ENCODE assay signal across 2 cellular contexts in the genomic region with DNA sequence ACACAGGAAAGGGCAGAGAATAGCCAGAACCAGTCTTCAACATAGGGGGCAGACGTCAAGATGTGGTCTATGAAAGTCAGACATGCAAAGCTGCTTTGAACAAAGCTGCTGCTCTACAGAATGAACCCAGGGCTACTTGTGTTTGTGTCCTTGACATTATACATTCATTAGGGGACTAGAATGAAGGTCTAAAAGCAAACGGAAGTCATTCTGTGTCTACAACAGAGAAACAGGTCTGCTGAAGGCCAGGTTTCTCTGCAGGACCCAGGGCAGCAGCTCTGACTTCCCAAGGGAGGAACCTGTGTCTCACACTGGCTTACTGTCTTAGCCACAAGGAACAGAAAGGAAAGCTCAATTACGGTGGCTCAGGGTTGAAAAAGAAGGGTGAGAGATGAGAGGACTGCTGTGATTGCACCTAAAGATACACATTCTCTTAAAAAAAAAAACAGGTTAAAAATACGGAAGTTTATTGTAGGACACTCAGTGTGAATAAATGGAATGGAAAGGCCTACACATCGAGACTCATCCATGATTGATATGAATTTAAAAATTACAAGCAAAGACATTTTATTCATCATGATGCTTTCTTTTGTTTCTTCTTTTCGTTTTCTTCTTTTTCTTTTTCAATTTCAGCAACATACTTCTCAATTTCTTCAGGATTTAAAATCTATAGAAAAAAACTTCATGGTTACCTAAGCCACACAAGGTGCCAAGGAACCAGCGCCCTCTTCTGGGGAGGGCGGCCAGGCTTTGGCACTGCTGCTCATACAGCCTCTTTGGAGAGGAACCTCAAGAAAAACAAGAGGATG.
TF ChIP-seq lines count a peak whose summit lies in the region.

No MANE protein-coding gene starts in this region.

TF ChIP-seq in A549, 52 proteins besides CTCF, POLR2A, EP300 and RAD21:
- TF ChIP-seq FOSL2 (IDR thresholded peaks at IDR 0.05) (no peak), FOSL2 (CRISPR knock-in tag; IDR thresholded peaks at IDR 0.05) (no peak), SMC3 (IDR thresholded peaks at IDR 0.05) (peak; percentile 72; the same call in 2 of the 3 replicates)

TF ChIP-seq in HepG2, 621 proteins besides CTCF, POLR2A, EP300 and RAD21 (continues in another document):
- TF ChIP-seq, protein P1, sequence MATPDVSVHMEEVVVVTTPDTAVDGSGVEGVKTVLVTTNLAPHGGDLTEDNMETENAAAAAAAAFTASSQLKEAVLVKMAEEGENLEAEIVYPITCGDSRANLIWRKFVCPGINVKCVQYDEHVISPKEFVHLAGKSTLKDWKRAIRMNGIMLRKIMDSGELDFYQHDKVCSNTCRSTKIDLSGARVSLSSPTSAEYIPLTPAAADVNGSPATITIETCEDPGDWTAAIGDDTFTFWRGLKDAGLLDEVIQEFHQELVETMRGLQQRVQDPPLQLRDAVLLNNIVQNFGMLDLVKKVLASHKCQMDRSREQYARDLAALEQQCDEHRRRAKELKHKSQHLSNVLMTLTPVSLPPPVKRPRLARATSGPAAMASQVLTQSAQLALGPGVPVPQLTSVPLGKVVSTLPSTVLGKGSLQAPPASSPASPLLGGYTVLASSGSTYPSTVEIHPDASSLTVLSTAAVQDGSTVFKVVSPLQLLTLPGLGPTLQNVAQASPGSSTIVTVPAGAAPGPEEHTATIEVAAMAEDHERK (CRISPR knock-in tag; IDR thresholded peaks at IDR 0.05; ENCODE audit: low read depth), result peak; percentile 35; the same call in 1 of the 2 replicates
- TF ChIP-seq SAP130 (CRISPR knock-in tag; IDR thresholded peaks at IDR 0.05; ENCODE audit: low read depth) (peak; percentile 56), ZNF607 (CRISPR knock-in tag; IDR thresholded peaks at IDR 0.05; ENCODE audit: borderline replicate concordance) (no peak), ZSCAN9 (CRISPR knock-in tag; IDR thresholded peaks at IDR 0.05; ENCODE audit: borderline replicate concordance) (peak; percentile 37; the same call in 1 of the 2 replicates), KDM2A (CRISPR knock-in tag; IDR thresholded peaks at IDR 0.05; ENCODE audit: borderline replicate concordance, low read depth) (peak; percentile 54; the same call in 1 of the 2 replicates), KMT2A (CRISPR knock-in tag; IDR thresholded peaks at IDR 0.05) (peak; percentile 37; the same call in 1 of the 2 replicates), HOXA5 (CRISPR knock-in tag; IDR thresholded peaks at IDR 0.05) (0 out of 2 replicates have a peak, but pooled peaks have one; percentile 38), HNRNPL (IDR thresholded peaks at IDR 0.05; ENCODE audit: low read depth, low read length) (0 out of 2 replicates have a peak, but pooled peaks have one; percentile 10), RXRB (CRISPR knock-in tag; IDR thresholded peaks at IDR 0.05; ENCODE audit: borderline replicate concordance) (peak; percentile 49; the same call in 1 of the 2 replicates), ETV5 (CRISPR knock-in tag; IDR thresholded peaks at IDR 0.05; ENCODE audit: borderline replicate concordance) (0 out of 2 replicates have a peak, but pooled peaks have one; percentile 16), MIXL1 (CRISPR knock-in tag; IDR thresholded peaks at IDR 0.05) (0 out of 2 replicates have a peak, but pooled peaks have one; percentile 46), CEBPG (CRISPR knock-in tag; IDR thresholded peaks at IDR 0.05) (peak; percentile 45; the same call in 1 of the 2 replicates), ZNF12 (CRISPR knock-in tag; IDR thresholded peaks at IDR 0.05) (peak; percentile 73; the same call in 1 of the 2 replicates), KLF11 (CRISPR knock-in tag; IDR thresholded peaks at IDR 0.05) (0 out of 2 replicates have a peak, but pooled peaks have one; percentile 6), SAFB2 (CRISPR knock-in tag; IDR thresholded peaks at IDR 0.05; ENCODE audit: borderline replicate concordance, low read depth) (no peak), ZKSCAN5 (CRISPR knock-in tag; IDR thresholded peaks at IDR 0.05) (no peak), ZNF124 (CRISPR knock-in tag; IDR thresholded peaks at IDR 0.05) (peak; percentile 39; the same call in 1 of the 2 replicates), MBD4 (IDR thresholded peaks at IDR 0.05; ENCODE audit: borderline replicate concordance, low read length) (0 out of 2 replicates have a peak, but pooled peaks have one; percentile 70), YY1 (IDR thresholded peaks at IDR 0.05; ENCODE audit: insufficient read depth, insufficient replicate concordance, low read depth, low read length) (peak; percentile 19), ZNF232 (CRISPR knock-in tag; IDR thresholded peaks at IDR 0.05; ENCODE audit: borderline replicate concordance) (peak; percentile 45; the same call in 1 of the 2 replicates), ZNF75D (CRISPR knock-in tag; IDR thresholded peaks at IDR 0.05; ENCODE audit: borderline replicate concordance) (no peak), MXI1 (IDR thresholded peaks at IDR 0.05; ENCODE audit: borderline replicate concordance, low read depth, low read length) (peak; percentile 21; the same call in 1 of the 3 replicates), ZNF614 (CRISPR knock-in tag; IDR thresholded peaks at IDR 0.05; ENCODE audit: borderline replicate concordance) (peak; percentile 64; the same call in 1 of the 2 replicates), CBX5 (CRISPR knock-in tag; IDR thresholded peaks at IDR 0.05; ENCODE audit: borderline replicate concordance) (peak; percentile 49; the same call in 1 of the 2 replicates), NCOA5 (CRISPR knock-in tag; IDR thresholded peaks at IDR 0.05) (no peak)
- TF ChIP-seq, protein P2, sequence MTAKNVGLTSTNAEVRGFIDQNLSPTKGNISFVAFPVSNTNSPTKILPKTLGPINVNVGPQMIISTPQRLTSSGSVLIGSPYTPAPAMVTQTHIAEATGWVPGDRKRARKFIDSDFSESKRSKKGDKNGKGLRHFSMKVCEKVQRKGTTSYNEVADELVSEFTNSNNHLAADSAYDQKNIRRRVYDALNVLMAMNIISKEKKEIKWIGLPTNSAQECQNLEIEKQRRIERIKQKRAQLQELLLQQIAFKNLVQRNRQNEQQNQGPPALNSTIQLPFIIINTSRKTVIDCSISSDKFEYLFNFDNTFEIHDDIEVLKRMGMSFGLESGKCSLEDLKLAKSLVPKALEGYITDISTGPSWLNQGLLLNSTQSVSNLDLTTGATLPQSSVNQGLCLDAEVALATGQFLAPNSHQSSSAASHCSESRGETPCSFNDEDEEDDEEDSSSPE (CRISPR knock-in tag; IDR thresholded peaks at IDR 0.05), result no peak
- TF ChIP-seq, protein P3, sequence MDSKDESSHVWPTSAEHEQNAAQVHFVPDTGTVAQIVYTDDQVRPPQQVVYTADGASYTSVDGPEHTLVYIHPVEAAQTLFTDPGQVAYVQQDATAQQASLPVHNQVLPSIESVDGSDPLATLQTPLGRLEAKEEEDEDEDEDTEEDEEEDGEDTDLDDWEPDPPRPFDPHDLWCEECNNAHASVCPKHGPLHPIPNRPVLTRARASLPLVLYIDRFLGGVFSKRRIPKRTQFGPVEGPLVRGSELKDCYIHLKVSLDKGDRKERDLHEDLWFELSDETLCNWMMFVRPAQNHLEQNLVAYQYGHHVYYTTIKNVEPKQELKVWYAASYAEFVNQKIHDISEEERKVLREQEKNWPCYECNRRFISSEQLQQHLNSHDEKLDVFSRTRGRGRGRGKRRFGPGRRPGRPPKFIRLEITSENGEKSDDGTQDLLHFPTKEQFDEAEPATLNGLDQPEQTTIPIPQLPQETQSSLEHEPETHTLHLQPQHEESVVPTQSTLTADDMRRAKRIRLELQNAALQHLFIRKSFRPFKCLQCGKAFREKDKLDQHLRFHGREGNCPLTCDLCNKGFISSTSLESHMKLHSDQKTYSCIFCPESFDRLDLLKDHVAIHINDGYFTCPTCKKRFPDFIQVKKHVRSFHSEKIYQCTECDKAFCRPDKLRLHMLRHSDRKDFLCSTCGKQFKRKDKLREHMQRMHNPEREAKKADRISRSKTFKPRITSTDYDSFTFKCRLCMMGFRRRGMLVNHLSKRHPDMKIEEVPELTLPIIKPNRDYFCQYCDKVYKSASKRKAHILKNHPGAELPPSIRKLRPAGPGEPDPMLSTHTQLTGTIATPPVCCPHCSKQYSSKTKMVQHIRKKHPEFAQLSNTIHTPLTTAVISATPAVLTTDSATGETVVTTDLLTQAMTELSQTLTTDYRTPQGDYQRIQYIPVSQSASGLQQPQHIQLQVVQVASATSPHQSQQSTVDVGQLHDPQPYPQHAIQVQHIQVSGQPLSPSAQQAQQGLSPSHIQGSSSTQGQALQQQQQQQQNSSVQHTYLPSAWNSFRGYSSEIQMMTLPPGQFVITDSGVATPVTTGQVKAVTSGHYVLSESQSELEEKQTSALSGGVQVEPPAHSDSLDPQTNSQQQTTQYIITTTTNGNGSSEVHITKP (CRISPR knock-in tag; IDR thresholded peaks at IDR 0.05; ENCODE audit: low read depth), result peak; percentile 59; the same call in 1 of the 2 replicates
- TF ChIP-seq, protein P4, sequence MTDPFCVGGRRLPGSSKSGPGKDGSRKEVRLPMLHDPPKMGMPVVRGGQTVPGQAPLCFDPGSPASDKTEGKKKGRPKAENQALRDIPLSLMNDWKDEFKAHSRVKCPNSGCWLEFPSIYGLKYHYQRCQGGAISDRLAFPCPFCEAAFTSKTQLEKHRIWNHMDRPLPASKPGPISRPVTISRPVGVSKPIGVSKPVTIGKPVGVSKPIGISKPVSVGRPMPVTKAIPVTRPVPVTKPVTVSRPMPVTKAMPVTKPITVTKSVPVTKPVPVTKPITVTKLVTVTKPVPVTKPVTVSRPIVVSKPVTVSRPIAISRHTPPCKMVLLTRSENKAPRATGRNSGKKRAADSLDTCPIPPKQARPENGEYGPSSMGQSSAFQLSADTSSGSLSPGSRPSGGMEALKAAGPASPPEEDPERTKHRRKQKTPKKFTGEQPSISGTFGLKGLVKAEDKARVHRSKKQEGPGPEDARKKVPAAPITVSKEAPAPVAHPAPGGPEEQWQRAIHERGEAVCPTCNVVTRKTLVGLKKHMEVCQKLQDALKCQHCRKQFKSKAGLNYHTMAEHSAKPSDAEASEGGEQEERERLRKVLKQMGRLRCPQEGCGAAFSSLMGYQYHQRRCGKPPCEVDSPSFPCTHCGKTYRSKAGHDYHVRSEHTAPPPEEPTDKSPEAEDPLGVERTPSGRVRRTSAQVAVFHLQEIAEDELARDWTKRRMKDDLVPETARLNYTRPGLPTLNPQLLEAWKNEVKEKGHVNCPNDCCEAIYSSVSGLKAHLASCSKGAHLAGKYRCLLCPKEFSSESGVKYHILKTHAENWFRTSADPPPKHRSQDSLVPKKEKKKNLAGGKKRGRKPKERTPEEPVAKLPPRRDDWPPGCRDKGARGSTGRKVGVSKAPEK (CRISPR knock-in tag; IDR thresholded peaks at IDR 0.05; ENCODE audit: borderline replicate concordance), result peak; percentile 22; the same call in 1 of the 2 replicates
- TF ChIP-seq, protein P5, sequence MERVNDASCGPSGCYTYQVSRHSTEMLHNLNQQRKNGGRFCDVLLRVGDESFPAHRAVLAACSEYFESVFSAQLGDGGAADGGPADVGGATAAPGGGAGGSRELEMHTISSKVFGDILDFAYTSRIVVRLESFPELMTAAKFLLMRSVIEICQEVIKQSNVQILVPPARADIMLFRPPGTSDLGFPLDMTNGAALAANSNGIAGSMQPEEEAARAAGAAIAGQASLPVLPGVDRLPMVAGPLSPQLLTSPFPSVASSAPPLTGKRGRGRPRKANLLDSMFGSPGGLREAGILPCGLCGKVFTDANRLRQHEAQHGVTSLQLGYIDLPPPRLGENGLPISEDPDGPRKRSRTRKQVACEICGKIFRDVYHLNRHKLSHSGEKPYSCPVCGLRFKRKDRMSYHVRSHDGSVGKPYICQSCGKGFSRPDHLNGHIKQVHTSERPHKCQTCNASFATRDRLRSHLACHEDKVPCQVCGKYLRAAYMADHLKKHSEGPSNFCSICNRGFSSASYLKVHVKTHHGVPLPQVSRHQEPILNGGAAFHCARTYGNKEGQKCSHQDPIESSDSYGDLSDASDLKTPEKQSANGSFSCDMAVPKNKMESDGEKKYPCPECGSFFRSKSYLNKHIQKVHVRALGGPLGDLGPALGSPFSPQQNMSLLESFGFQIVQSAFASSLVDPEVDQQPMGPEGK (CRISPR knock-in tag; IDR thresholded peaks at IDR 0.05), result peak; percentile 35; the same call in 1 of the 2 replicates
- TF ChIP-seq, protein P6, sequence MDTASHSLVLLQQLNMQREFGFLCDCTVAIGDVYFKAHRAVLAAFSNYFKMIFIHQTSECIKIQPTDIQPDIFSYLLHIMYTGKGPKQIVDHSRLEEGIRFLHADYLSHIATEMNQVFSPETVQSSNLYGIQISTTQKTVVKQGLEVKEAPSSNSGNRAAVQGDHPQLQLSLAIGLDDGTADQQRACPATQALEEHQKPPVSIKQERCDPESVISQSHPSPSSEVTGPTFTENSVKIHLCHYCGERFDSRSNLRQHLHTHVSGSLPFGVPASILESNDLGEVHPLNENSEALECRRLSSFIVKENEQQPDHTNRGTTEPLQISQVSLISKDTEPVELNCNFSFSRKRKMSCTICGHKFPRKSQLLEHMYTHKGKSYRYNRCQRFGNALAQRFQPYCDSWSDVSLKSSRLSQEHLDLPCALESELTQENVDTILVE (CRISPR knock-in tag; IDR thresholded peaks at IDR 0.05), result peak; percentile 41; the same call in 1 of the 2 replicates
- TF ChIP-seq, protein P7, sequence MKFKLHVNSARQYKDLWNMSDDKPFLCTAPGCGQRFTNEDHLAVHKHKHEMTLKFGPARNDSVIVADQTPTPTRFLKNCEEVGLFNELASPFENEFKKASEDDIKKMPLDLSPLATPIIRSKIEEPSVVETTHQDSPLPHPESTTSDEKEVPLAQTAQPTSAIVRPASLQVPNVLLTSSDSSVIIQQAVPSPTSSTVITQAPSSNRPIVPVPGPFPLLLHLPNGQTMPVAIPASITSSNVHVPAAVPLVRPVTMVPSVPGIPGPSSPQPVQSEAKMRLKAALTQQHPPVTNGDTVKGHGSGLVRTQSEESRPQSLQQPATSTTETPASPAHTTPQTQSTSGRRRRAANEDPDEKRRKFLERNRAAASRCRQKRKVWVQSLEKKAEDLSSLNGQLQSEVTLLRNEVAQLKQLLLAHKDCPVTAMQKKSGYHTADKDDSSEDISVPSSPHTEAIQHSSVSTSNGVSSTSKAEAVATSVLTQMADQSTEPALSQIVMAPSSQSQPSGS (CRISPR knock-in tag; IDR thresholded peaks at IDR 0.05), result peak; percentile 30; the same call in 1 of the 2 replicates
- TF ChIP-seq, protein P8, sequence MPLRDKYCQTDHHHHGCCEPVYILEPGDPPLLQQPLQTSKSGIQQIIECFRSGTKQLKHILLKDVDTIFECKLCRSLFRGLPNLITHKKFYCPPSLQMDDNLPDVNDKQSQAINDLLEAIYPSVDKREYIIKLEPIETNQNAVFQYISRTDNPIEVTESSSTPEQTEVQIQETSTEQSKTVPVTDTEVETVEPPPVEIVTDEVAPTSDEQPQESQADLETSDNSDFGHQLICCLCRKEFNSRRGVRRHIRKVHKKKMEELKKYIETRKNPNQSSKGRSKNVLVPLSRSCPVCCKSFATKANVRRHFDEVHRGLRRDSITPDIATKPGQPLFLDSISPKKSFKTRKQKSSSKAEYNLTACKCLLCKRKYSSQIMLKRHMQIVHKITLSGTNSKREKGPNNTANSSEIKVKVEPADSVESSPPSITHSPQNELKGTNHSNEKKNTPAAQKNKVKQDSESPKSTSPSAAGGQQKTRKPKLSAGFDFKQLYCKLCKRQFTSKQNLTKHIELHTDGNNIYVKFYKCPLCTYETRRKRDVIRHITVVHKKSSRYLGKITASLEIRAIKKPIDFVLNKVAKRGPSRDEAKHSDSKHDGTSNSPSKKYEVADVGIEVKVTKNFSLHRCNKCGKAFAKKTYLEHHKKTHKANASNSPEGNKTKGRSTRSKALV (CRISPR knock-in tag; IDR thresholded peaks at IDR 0.05), result peak; percentile 43; the same call in 1 of the 2 replicates
